9 cellular contexts compared by ENCODE assay signal in genomic region chr13:97971519-97971918, GRCh38.
"Had no signal": no experiment of that assay in that cellular context is flagged by ENCODE, and none has a peak within 500 bp of the region (broad histone marks: within the 10 kb centered on the region; RNA-seq: fewer than 3 reads in every experiment).

No MANE protein-coding gene starts in this region.

- H3K4me3 ChIP-seq: GM23338, K562 had no signal

- ATAC-seq: GM23338, K562 had no signal

- H3K4me2 ChIP-seq: GM23338 had no signal

- DNase-seq: H9, HCEC 1CT, HFFc6, IMR-90, KG1 had no signal

- H3K27ac ChIP-seq: HL-60 had no signal

- FAIRE-seq: H1, K562 had no signal
